In genomic region chrY:24619070-24619807, GRCh38 we compare ENCODE assay signal across 15 cellular contexts. TPM values are rescaled to one million over a fixed set of nuclear protein-coding genes. Genes with fewer than 3 reads are reported as not detected.
"Had no signal": no experiment of that assay in that cellular context is flagged by ENCODE, and none has a peak within 500 bp of the region (broad histone marks: within the 10 kb centered on the region; RNA-seq: fewer than 3 reads in every experiment).

No MANE protein-coding gene starts in this region.

RNA-seq across cellular contexts. Expression of gene BPY2B, which starts 1.4 kb away (rescaled TPM):
- total RNA-seq: activated B cell treated with CpG ODN at 0.5 μM for 24 hours; activated CD4-positive, alpha-beta memory T cell treated with anti-CD3 and anti-CD28 coated beads for 36 hours; activated CD4-positive, alpha-beta memory T cell treated with anti-CD3 and anti-CD28 coated beads, Interleukin-2, amount 10 ng/mL, durations not matched to agents 7 days and 5 days; activated CD4-positive, alpha-beta T cell treated with anti-CD3 and anti-CD28 coated beads for 36 hours; activated CD4-positive, alpha-beta T cell treated with anti-CD3 and anti-CD28 coated beads, Interleukin-2, amount 10 ng/mL, durations not matched to agents 24 days and 14 days; activated CD4-positive, alpha-beta T cell treated with anti-CD3 and anti-CD28 coated beads, Interleukin-2, amount 10 ng/mL, durations not matched to agents 7 days and 5 days; activated CD8-positive, alpha-beta memory T cell treated with anti-CD3 and anti-CD28 coated beads for 36 hours; activated CD8-positive, alpha-beta memory T cell treated with anti-CD3 and anti-CD28 coated beads, Interleukin-2, amount 10 ng/mL, durations not matched to agents 7 days and 5 days; activated CD8-positive, alpha-beta T cell treated with anti-CD3 and anti-CD28 coated beads for 36 hours; activated CD8-positive, alpha-beta T cell treated with anti-CD3 and anti-CD28 coated beads, Interleukin-2, amount 10 ng/mL, durations not matched to agents 7 days and 5 days; T-cell; T-helper 1 cell treated with Interleukin-12 subunit alpha and Interleukin-12 subunit beta and Interleukin-4 antibody, amounts not matched to agents 30 ng/mL and 1 ng/mL, for 36 hours; T-helper 17 cell; T-helper 2 cell treated with Interferon-gamma antibody and Interleukin-4, amounts not matched to agents 100 ng/mL and 5 ng/mL, for 36 hours; WTC11 had no signal
